ENCODE assay signal across 12 cellular contexts in genomic region chr12:93540506-93540905, GRCh38.
"Had no signal": no experiment of that assay in that cellular context is flagged by ENCODE, and none has a peak within 500 bp of the region (broad histone marks: within the 10 kb centered on the region; RNA-seq: fewer than 3 reads in every experiment).

No MANE protein-coding gene starts in this region.

- H3K9me3 ChIP-seq: sigmoid colon, testis had no signal

- ATAC-seq: foreskin keratinocyte; left lobe of liver; stimulated activated naive CD8-positive, alpha-beta T cell treated with anti-CD3 and anti-CD28 coated beads, Interleukin-15, amount 100 ng/mL, for 72 hours had no signal

- H3K36me3 ChIP-seq: brain microvascular endothelial cell had no signal

- H3K4me3 Mint-ChIP-seq: activated naive CD4-positive, alpha-beta T cell treated with anti-CD3 and anti-CD28 coated beads, Interleukin-2, amount 50 U/mL, for 24 hours; memory B cell; nephron progenitor cell; stimulated activated naive CD8-positive, alpha-beta T cell treated with anti-CD3 and anti-CD28 coated beads, Interleukin-15, amount 100 ng/mL, for 72 hours had no signal

- DNase-seq: activated CD4-positive, alpha-beta T cell treated with anti-CD3 and anti-CD28 coated beads for 1 hour; brain microvascular endothelial cell; foreskin keratinocyte; nephron progenitor cell; sigmoid colon; stimulated activated CD4-positive, alpha-beta T cell treated with anti-CD3 and anti-CD28 coated beads, Interleukin-4, amount 100 ng/mL, for 1 hour; stimulated activated naive CD8-positive, alpha-beta T cell treated with anti-CD3 and anti-CD28 coated beads, Interleukin-15, amount 100 ng/mL, for 72 hours; testis had no signal

- H3K27ac ChIP-seq: brain microvascular endothelial cell, foreskin keratinocyte, sigmoid colon, testis had no signal

- H3K27me3 ChIP-seq: brain microvascular endothelial cell, sigmoid colon, testis had no signal

- H3K4me1 ChIP-seq: foreskin keratinocyte, sigmoid colon, testis had no signal

- H3K36me3 Mint-ChIP-seq: memory B cell had no signal

- H3K9me3 Mint-ChIP-seq: activated naive CD4-positive, alpha-beta T cell treated with anti-CD3 and anti-CD28 coated beads, Interleukin-2, amount 50 U/mL, for 24 hours; memory B cell; nephron progenitor cell; stimulated activated naive CD8-positive, alpha-beta T cell treated with anti-CD3 and anti-CD28 coated beads, Interleukin-15, amount 100 ng/mL, for 72 hours had no signal

- H3K27ac Mint-ChIP-seq: activated naive CD4-positive, alpha-beta T cell treated with anti-CD3 and anti-CD28 coated beads, Interleukin-2, amount 50 U/mL, for 24 hours; activated T-helper 1 cell treated with anti-CD3 and anti-CD28 coated beads, Interleukin-12 subunit alpha, Interleukin-12 subunit beta, Interleukin-2, Interleukin-4 antibody, amounts not matched to agents 30 ng/mL and 10 ng/mL and 1 ng/mL, durations not matched to agents 14 hours and 24 hours and 36 hours; memory B cell; nephron progenitor cell; stimulated activated naive CD8-positive, alpha-beta T cell treated with anti-CD3 and anti-CD28 coated beads, Interleukin-15, amount 100 ng/mL, for 72 hours had no signal

- H3K4me3 ChIP-seq: sigmoid colon, testis had no signal

- H3K27me3 Mint-ChIP-seq: activated naive CD4-positive, alpha-beta T cell treated with anti-CD3 and anti-CD28 coated beads, Interleukin-2, amount 50 U/mL, for 24 hours; memory B cell; stimulated activated naive CD8-positive, alpha-beta T cell treated with anti-CD3 and anti-CD28 coated beads, Interleukin-15, amount 100 ng/mL, for 72 hours had no signal
